Comparison of ENCODE assay signal across 1 cellular context in genomic region chr17:50707296-50708049, GRCh38.
TF ChIP-seq lines count a peak whose summit lies in the region.

TSS of gene ANKRD40 (minus strand) at chr17:50707914. CDS start at chr17:50707654, 260 bp downstream.

TF ChIP-seq in WTC11, 78 proteins besides CTCF, POLR2A, EP300 and RAD21 (continued from another document):
- TF ChIP-seq NR1H2 (CRISPR knock-in tag; IDR thresholded peaks at IDR 0.05) (no peak), NR3C1 (CRISPR knock-in tag; conservative IDR thresholded peaks at IDR 0.05; ENCODE audit: low read depth) (no peak), ZNF263 (CRISPR knock-in tag; IDR thresholded peaks at IDR 0.05; ENCODE audit: low read depth) (no peak), PREB (CRISPR knock-in tag; IDR thresholded peaks at IDR 0.05; ENCODE audit: borderline replicate concordance) (no peak), FOXP4 (CRISPR knock-in tag; IDR thresholded peaks at IDR 0.05) (peak; percentile 74; the same call in 1 of the 2 replicates), ZBTB21 (CRISPR knock-in tag; IDR thresholded peaks at IDR 0.05; ENCODE audit: borderline replicate concordance) (no peak), CDX4 (CRISPR knock-in tag; IDR thresholded peaks at IDR 0.05; ENCODE audit: borderline replicate concordance) (no peak), ZBTB43 (CRISPR knock-in tag; IDR thresholded peaks at IDR 0.05) (0 out of 2 replicates have a peak, but pooled peaks have one; percentile 58), TEAD4 (CRISPR knock-in tag; IDR thresholded peaks at IDR 0.05) (no peak), NR2C2 (CRISPR knock-in tag; IDR thresholded peaks at IDR 0.05) (no peak), E2F1 (CRISPR knock-in tag; IDR thresholded peaks at IDR 0.05) (no peak), KAT7 (CRISPR knock-in tag; IDR thresholded peaks at IDR 0.05; ENCODE audit: borderline replicate concordance) (no peak), FOXJ3 (CRISPR knock-in tag; IDR thresholded peaks at IDR 0.05; ENCODE audit: borderline replicate concordance) (no peak), ZMAT4 (CRISPR knock-in tag; IDR thresholded peaks at IDR 0.05) (no peak), ZNF425 (CRISPR knock-in tag; conservative IDR thresholded peaks at IDR 0.05) (no peak), MAX (CRISPR knock-in tag; IDR thresholded peaks at IDR 0.05) (peak; percentile 68; the same call in 1 of the 2 replicates), FOXP1 (CRISPR knock-in tag; IDR thresholded peaks at IDR 0.05; ENCODE audit: borderline replicate concordance) (peak; percentile 33; the same call in 1 of the 2 replicates), HMGXB4 (CRISPR knock-in tag; IDR thresholded peaks at IDR 0.05) (no peak), E2F4 (CRISPR knock-in tag; IDR thresholded peaks at IDR 0.05; ENCODE audit: borderline replicate concordance, low read depth) (no peak)
